Comparison of ENCODE assay signal across 20 cellular contexts in the genomic region with DNA sequence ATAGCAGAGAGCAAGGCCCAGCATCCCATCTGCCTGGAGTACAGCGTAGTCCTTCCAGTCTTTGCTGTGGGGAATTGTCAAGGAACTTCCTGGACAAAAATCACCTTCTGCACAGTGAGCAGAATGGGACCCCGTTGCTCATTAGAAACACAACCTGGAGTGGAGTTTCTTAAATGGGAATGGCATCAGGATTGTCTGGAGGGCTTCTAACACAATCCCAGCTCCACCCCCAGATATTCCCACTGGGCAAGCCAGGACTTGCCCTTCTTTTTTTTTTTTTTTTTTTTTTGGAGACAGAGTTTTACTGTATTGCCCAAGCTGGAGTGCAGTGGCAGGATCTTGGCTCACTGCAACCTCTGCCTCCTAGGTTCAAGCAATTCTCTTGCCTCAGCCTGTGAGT.
A peak's percentile ranks its signal among the peaks of the same experiment; 100 is the strongest.
DNase-seq lines count a peak whose midpoint lies in the region; FAIRE-seq and TF ChIP-seq lines count a peak whose summit lies in the region.
"Had no signal": no experiment of that assay in that cellular context is flagged by ENCODE, and none has a peak within 500 bp of the region (broad histone marks: within the 10 kb centered on the region; RNA-seq: fewer than 3 reads in every experiment).

No MANE protein-coding gene starts in this region.

- in situ Hi-C loops in Caki2 (cut with HindIII; ENCODE audit: low pct_unique_long_range_greater_than_20kb, low sequenced_read_pairs), result no loop called here

- no peak overlapping the region for H3K9ac ChIP-seq in kidney (ENCODE audit: low read length in 2 of 2)

- no peaks in the 10 kb centered on the region for H3K36me3 ChIP-seq in kidney (ENCODE audit: control insufficient read depth in 1 of 2, insufficient read depth in 2 of 2, low read length in 2 of 2)
- H3K36me3 ChIP-seq: cardiac muscle cell, neutrophil, thoracic aorta had no signal

- FAIRE-seq in kidney (lab: Jason Lieb, UNC), result no peak

- intact Hi-C loops in kidney (cut with DNase I), result no loop called here

- DNase-seq in Caki2 (ENCODE audit: low read depth) (peak; percentile 16), LHCN-M2 (ENCODE audit: low read depth) (peak; percentile 84), choroid plexus epithelial cell (ENCODE audit: low read depth) (peak; percentile 52), myocyte (ENCODE audit: low read depth) (peak; percentile 80), kidney (no peak), DMS153 (lab: John Stamatoyannopoulos, UW) (no peak), KG1 (lab: John Stamatoyannopoulos, UW) (no peak)
- no peak for DNase-seq in stimulated activated CD4-positive, alpha-beta T cell treated with anti-CD3 and anti-CD28 coated beads, Interleukin-2, amount 100 ng/mL, for 48 hours
- DNase-seq: activated CD8-positive, alpha-beta memory T cell treated with anti-CD3 and anti-CD28 coated beads for 24 hours; activated naive CD8-positive, alpha-beta T cell treated with anti-CD3 and anti-CD28 coated beads for 36 hours; dermis blood vessel endothelial cell; EL; left ventricle myocardium superior; NCI-H1436 treated with DMSO at 0.1 percent for 48 hours; NK-92 treated with Interleukin-12 subunit alpha and Interleukin-12 subunit beta, amount 100 ng/mL, for 24 hours; retina; stimulated activated CD4-positive, alpha-beta T cell treated with anti-CD3 and anti-CD28 coated beads, Interleukin-15, amount 100 ng/mL, for 24 hours had no signal

- no peak for TF ChIP-seq CTCF in choroid plexus epithelial cell (conservative IDR thresholded peaks at IDR 0.05; ENCODE audit: low read depth, low read length)
- TF ChIP-seq CTCF in kidney (IDR thresholded peaks at IDR 0.05; ENCODE audit: borderline replicate concordance, extremely low read depth, insufficient read depth), result no peak

- no peaks in the 10 kb centered on the region for H3K4me1 ChIP-seq in kidney (ENCODE audit: control insufficient read depth in 1 of 2, insufficient read depth in 1 of 2, low read depth in 1 of 2, low read length in 2 of 2)

- H3K9me3 ChIP-seq in kidney (ENCODE audit: control insufficient read depth in 1 of 2, low read length in 2 of 2), result no peaks in the 10 kb centered on the region
- H3K9me3 ChIP-seq: neutrophil, thoracic aorta had no signal

- H3K4me3 ChIP-seq in choroid plexus epithelial cell (ENCODE audit: low read depth, low read length) (no peak overlapping the region), kidney (ENCODE audit: low read length in 2 of 2) (no peak overlapping the region)
- H3K4me3 ChIP-seq: cardiac muscle cell, thoracic aorta had no signal

- no peak overlapping the region for H3K27ac ChIP-seq in kidney (ENCODE audit: low read depth in 2 of 2, low read length in 2 of 2)
- H3K27ac ChIP-seq: cardiac muscle cell, neutrophil, thoracic aorta had no signal

Comparison
In these comparisons a context has a peak if more than half of its experiments do, and no peak if none do; other contexts are left out.
1. DNase-seq: peak in Caki2 (single experiment), LHCN-M2 (single experiment), choroid plexus epithelial cell (single experiment) and myocyte (single experiment); none in stimulated activated CD4-positive, alpha-beta T cell treated with anti-CD3 and anti-CD28 coated beads, Interleukin-2, amount 100 ng/mL, for 48 hours (0 of 2), kidney (single experiment), DMS153 (single experiment) and KG1 (single experiment).